In genomic region chr13:97369269-97369893, GRCh38 we compare ENCODE assay signal across 10 cellular contexts.
DNase-seq lines count a peak whose midpoint lies in the region; ATAC-seq, FAIRE-seq and TF ChIP-seq lines count a peak whose summit lies in the region.
"Had no signal": no experiment of that assay in that cellular context is flagged by ENCODE, and none has a peak within 500 bp of the region (broad histone marks: within the 10 kb centered on the region; RNA-seq: fewer than 3 reads in every experiment).

No MANE protein-coding gene starts in this region.

- no peaks in the 10 kb centered on the region for H3K9me3 ChIP-seq in CD8-positive, alpha-beta T cell (ENCODE audit: low read length)
- no peaks in the 10 kb centered on the region for H3K9me3 ChIP-seq in GM12878 (replicated peaks; ENCODE audit: control insufficient read depth, insufficient read depth, low read length)

- peak overlapping the region; percentile 35 for H3K27ac ChIP-seq in CD8-positive, alpha-beta T cell (ENCODE audit: low read depth, low read length)
- H3K27ac ChIP-seq in GM12878 (ENCODE audit: control insufficient read depth, insufficient read depth): peak overlapping the region; percentile 65

- no TSS peak for BruUV-seq in GM12878 (replicated peaks; lab: Mats Ljungman, UMichigan)

- in situ Hi-C loops in GM12878 (cut with MboI): no loop called here

- RAD21 ChIA-PET in GM12878 (lab: Charles Lee; ENCODE audit: unreplicated experiment): interaction anchor here (1.1 to 1.8 kb wide), 4 partner anchors 18 to 260 kb away, joined by 3 to 6 read pairs (median 4); no protein-coding TSS in a partner anchor

- peaks cover 5% of the 10 kb centered on the region for H3K4me1 ChIP-seq in CD8-positive, alpha-beta T cell (ENCODE audit: insufficient read depth, low read length)
- peaks cover 3% of the 10 kb centered on the region; the same call in 1 of the 2 replicates for H3K4me1 ChIP-seq in GM12878 (ENCODE audit: control insufficient read depth, insufficient read depth, low read length)

- H3K79me2 ChIP-seq in GM12878 (ENCODE audit: control insufficient read depth, insufficient read depth, low read length): no peaks in the 10 kb centered on the region

- no peaks in the 10 kb centered on the region for H3K27me3 ChIP-seq in CD8-positive, alpha-beta T cell (ENCODE audit: insufficient read depth, low read length)
- no peaks in the 10 kb centered on the region for H3K27me3 ChIP-seq in GM12878 (replicated peaks in 1 of 2; ENCODE audit: control insufficient read depth in 2 of 2, insufficient read depth in 2 of 2, low read length in 1 of 2)

- peak overlapping the region; percentile 86 for H3K4me3 Mint-ChIP-seq in CD8-positive, alpha-beta T cell
- H3K4me3 Mint-ChIP-seq in naive B cell: peak overlapping the region; percentile 64 to 89 (median 79)

- CTCF ChIA-PET in CD8-positive, alpha-beta T cell (lab: Charles Lee): interaction anchor here (0.6 to 6.4 kb wide), 3 partner anchors 10 to 259 kb away, joined by 3 to 40 read pairs (median 9); no protein-coding TSS in a partner anchor
- CTCF ChIA-PET in GM12878 (lab: Yijun Ruan, JAX): interaction anchor here (0.7 to 5.4 kb wide), 8 partner anchors 10 to 260 kb away, joined by 3 to 37 read pairs (median 4); no protein-coding TSS in a partner anchor

- DNase-seq in CD8-positive, alpha-beta T cell: no peak
- DNase-seq in GM12878 (ENCODE audit: low read depth, low spot score): no peak
- no peak for DNase-seq in naive B cell
- no peak for DNase-seq in retina
- no peak for DNase-seq in NCI-H2227 (lab: John Stamatoyannopoulos, UW; ENCODE audit: unreplicated experiment)
- DNase-seq in cerebellar cortex (ENCODE audit: low spot score): no peak

- SMC1A ChIA-PET in GM12878 (lab: Charles Lee; ENCODE audit: uncharacterized antibody, unreplicated experiment): interaction anchor here (0.9 to 1.6 kb wide), 6 partner anchors 10 to 206 kb away, joined by 3 to 9 read pairs (median 4); no protein-coding TSS in a partner anchor

- no peak for TF ChIP-seq POLR2A in GM12878 (IDR thresholded peaks at IDR 0.05; ENCODE audit: low read depth, low read length)

- H3K36me3 ChIP-seq in CD8-positive, alpha-beta T cell (ENCODE audit: insufficient read depth, low read length): no peaks in the 10 kb centered on the region
- H3K36me3 ChIP-seq in GM12878 (ENCODE audit: control insufficient read depth in 2 of 2, insufficient read depth in 2 of 2, low read length in 1 of 2): no peaks in the 10 kb centered on the region; a peak in 1 of 4 replicates

- H3K4me2 ChIP-seq in GM12878 (ENCODE audit: control insufficient read depth, insufficient read depth): peak overlapping the region; percentile 84

- H3K4me1 Mint-ChIP-seq in CD8-positive, alpha-beta T cell (ENCODE audit: low read depth): peaks cover 18% of the 10 kb centered on the region
- peaks cover 22 to 25% (median 24%) of the 10 kb centered on the region in 3 donors for H3K4me1 Mint-ChIP-seq in naive B cell

- H3K9ac ChIP-seq in GM12878 (ENCODE audit: control insufficient read depth, insufficient read depth, low read length): peak overlapping the region; percentile 60

- POLR2A ChIA-PET in CD8-positive, alpha-beta T cell (lab: Charles Lee): interaction anchor here (0.6 to 2.8 kb wide), 5 partner anchors 64 to 260 kb away, joined by 3 to 10 read pairs (median 3); partner anchors contain the start of genes MBNL2 and RAP2A
- POLR2A ChIA-PET in GM12878 (lab: Charles Lee): interaction anchor here (1.1 kb wide), 1 partner anchor 65 kb away, joined by 3 read pairs; the partner anchor contains the start of gene RAP2A

- peaks cover 54% of the 10 kb centered on the region for H3K36me3 Mint-ChIP-seq in CD8-positive, alpha-beta T cell
- peaks cover 10 to 15% of the 10 kb centered on the region in 2 donors for H3K36me3 Mint-ChIP-seq in naive B cell

- no peak for TF ChIP-seq CTCF in CD8-positive, alpha-beta T cell (IDR thresholded peaks at IDR 0.05)
- no peak for TF ChIP-seq CTCF in GM12878 (IDR thresholded peaks at IDR 0.05 in 2 of 3, conservative IDR thresholded peaks at IDR 0.05 in 1 of 3; ENCODE audit: control insufficient read depth in 2 of 3, extremely low read depth in 1 of 3, insufficient read depth in 1 of 3, low read depth in 3 of 3, low read length in 3 of 3)

- peak; percentile 55 for ATAC-seq in CD8-positive, alpha-beta T cell
- peak; percentile 80 for ATAC-seq in GM19372 (IDR thresholded peaks at IDR 0.05; ENCODE audit: low read depth, unreplicated experiment)
- peak; percentile 75 for ATAC-seq in HG03378 (IDR thresholded peaks at IDR 0.05; ENCODE audit: unreplicated experiment)
- peak; percentile 74 for ATAC-seq in GM12878
- peak; percentile 30 to 53 for ATAC-seq in naive B cell (ENCODE audit: low read depth in 2 of 2)
- ATAC-seq: K562 had no signal

- whole genome bisulfite sequencing in GM12878 (ENCODE audit: insufficient coverage, insufficient replicate concordance, low lambda C conversion rate, missing lambda C conversion rate): 1% methylated on average over 4 of the region's 4 CpGs

- intact Hi-C loops in CD8-positive, alpha-beta T cell (cut with DNase I, micrococcal nuclease): no loop called here
- intact Hi-C loops in GM12878 (cut with micrococcal nuclease; ENCODE audit: unreplicated experiment): loop anchor here (10.0 kb wide), 1 partner anchor 205 kb away; no protein-coding TSS in a partner anchor

- peak overlapping the region; percentile 93 for H3K27ac Mint-ChIP-seq in CD8-positive, alpha-beta T cell
- peak overlapping the region in 4 of 6 donors; percentile 56 to 88 (median 75) for H3K27ac Mint-ChIP-seq in naive B cell

- no peak for TF ChIP-seq RAD21 in GM12878 (IDR thresholded peaks at IDR 0.05; ENCODE audit: insufficient read depth, low read depth, low read length)

- no peaks in the 10 kb centered on the region for H4K20me1 ChIP-seq in GM12878 (ENCODE audit: control insufficient read depth, insufficient read depth)

- H3K9me3 Mint-ChIP-seq in CD8-positive, alpha-beta T cell: no peaks in the 10 kb centered on the region
- no peaks in the 10 kb centered on the region for H3K9me3 Mint-ChIP-seq in naive B cell

- peak; percentile 27 for FAIRE-seq in GM12878 (lab: Jason Lieb, UNC)
- FAIRE-seq: K562 had no signal

- no peaks in the 10 kb centered on the region for H3K27me3 Mint-ChIP-seq in CD8-positive, alpha-beta T cell (ENCODE audit: low read depth)
- H3K27me3 Mint-ChIP-seq in naive B cell: no peaks in the 10 kb centered on the region

- no peak for TF ChIP-seq EP300 in GM12878 (IDR thresholded peaks at IDR 0.05; ENCODE audit: borderline replicate concordance in 1 of 2, control insufficient read depth in 1 of 2, low read depth in 2 of 2, low read length in 2 of 2)

- H3K4me3 ChIP-seq in CD8-positive, alpha-beta T cell (ENCODE audit: low read depth, low read length): peak overlapping the region; percentile 21
- peak overlapping the region; percentile 55 for H3K4me3 ChIP-seq in GM12878
- H3K4me3 ChIP-seq: K562, lung had no signal

- H2AFZ ChIP-seq in GM12878 (ENCODE audit: control insufficient read depth, low read depth, low read length): peak overlapping the region; percentile 82

TF ChIP-seq in GM12878, 131 proteins besides CTCF, POLR2A, EP300 and RAD21:
- TF ChIP-seq ZNF24 (IDR thresholded peaks at IDR 0.05) (no peak), ASH2L (IDR thresholded peaks at IDR 0.05; ENCODE audit: borderline replicate concordance, low read depth) (peak; percentile 61; the same call in 1 of the 2 replicates), JUND (IDR thresholded peaks at IDR 0.05; ENCODE audit: low read depth, low read length) (no peak), NR2C2 (IDR thresholded peaks at IDR 0.05; ENCODE audit: borderline replicate concordance, control insufficient read depth, insufficient read length, low read depth) (no peak)
